27 cellular contexts compared by ENCODE assay signal in genomic region chr20:22342410-22342809, GRCh38.
"Had no signal": no experiment of that assay in that cellular context is flagged by ENCODE, and none has a peak within 500 bp of the region (broad histone marks: within the 10 kb centered on the region; RNA-seq: fewer than 3 reads in every experiment).

No MANE protein-coding gene starts in this region.

- H3K4me3 ChIP-seq: MG63 had no signal

- DNase-seq: activated B cell treated with CpG ODN at 0.5 μM for 24 hours; activated CD4-positive, alpha-beta memory T cell treated with anti-CD3 and anti-CD28 coated beads for 36 hours; activated CD4-positive, alpha-beta T cell treated with anti-CD3 and anti-CD28 coated beads for 4 hours; activated CD4-positive, alpha-beta T cell treated with anti-CD3 and anti-CD28 coated beads, Interleukin-2, amount 50 U/mL, for 1 hour; activated CD4-positive, CD25-positive, alpha-beta regulatory T cell treated with anti-CD3 and anti-CD28 coated beads, Interleukin-2, amount 50 U/mL, for 72 hours; activated CD8-positive, alpha-beta memory T cell treated with anti-CD3 and anti-CD28 coated beads, Interleukin-2, amount 50 U/mL, for 4 hours; activated effector memory CD4-positive, alpha-beta T cell treated with Interleukin-2 at 50 U/mL for 16 hours; activated naive CD4-positive, alpha-beta T cell treated with anti-CD3 and anti-CD28 coated beads, Interleukin-2, amount 10 ng/mL, durations not matched to agents 7 days and 5 days; activated naive CD8-positive, alpha-beta T cell treated with anti-CD3 and anti-CD28 coated beads, Interleukin-2, amount 50 U/mL, for 24 hours; activated T-cell treated with anti-CD3 and anti-CD28 coated beads for 4 hours; activated T-cell treated with anti-CD3 and anti-CD28 coated beads, Interleukin-2, amount 50 U/mL, for 4 hours; anterior cingulate cortex; caudate nucleus; MG63; NCI-H1105 treated with DMSO at 0.1 percent for 48 hours; NCI-H1436 treated with DMSO at 0.1 percent for 48 hours; NCI-H1694 treated with DMSO at 0.1 percent for 48 hours; NCI-H2029; NCI-H345; NCI-H524 treated with DMSO at 0.1 percent for 48 hours; Right ventricle myocardium superior; RPMI8226; SW 1271; T-helper 1 cell; T-helper 2 cell; T-helper 9 cell had no signal

- H3K36me3 ChIP-seq: MG63 had no signal

- H3K27ac ChIP-seq: VCaP had no signal

- H3K9me3 ChIP-seq: MG63 had no signal

- H3K27me3 ChIP-seq: MG63 had no signal

- ATAC-seq: activated naive CD8-positive, alpha-beta T cell treated with anti-CD3 and anti-CD28 coated beads, Interleukin-2, amount 50 U/mL, for 24 hours; activated T-cell treated with anti-CD3 and anti-CD28 coated beads, Interleukin-2, amount 50 U/mL, for 4 hours had no signal
